In the genomic region with DNA sequence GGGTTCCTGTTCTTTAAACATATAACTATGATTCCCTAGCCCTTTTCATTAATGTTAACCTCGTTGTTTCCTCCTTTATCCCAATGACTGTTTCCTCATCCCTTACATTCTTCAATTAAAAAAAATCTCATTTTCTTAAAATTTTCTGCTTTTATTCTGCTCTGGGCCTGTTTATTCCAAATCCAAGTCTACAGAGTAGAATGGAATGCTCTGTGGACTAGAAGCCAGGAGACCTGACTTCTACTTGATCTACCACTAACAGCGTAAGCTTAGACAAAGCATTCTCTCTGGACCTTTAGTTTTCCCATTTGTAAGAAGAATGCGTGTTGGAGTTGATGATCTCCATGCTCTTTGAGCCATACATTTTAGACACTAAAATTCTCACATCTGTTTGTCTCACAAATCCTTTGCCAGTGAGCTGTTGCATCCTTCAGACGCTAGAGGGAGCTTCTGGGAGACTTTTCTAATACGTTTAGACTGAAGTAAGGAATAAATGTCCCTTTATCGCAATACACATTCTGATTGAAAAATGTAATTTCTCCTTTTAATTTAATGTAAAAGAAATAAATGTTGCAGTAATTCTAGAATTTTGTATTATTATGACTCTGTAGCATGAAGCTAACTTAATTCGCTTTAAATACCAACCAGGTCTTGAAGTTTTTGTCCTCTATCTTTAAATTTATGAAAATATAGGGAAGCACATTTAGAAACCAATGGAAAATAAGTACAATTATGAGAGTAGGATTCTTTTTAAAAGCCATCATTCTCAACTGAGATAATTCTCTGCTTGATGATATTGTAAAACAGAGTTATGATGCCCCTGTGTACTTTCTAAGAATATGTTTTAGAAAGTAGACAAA, we compare ENCODE assay signal across 9 cellular contexts. TPM values are rescaled to one million over a fixed set of nuclear protein-coding genes. Genes with fewer than 3 reads are reported as not detected.
DNase-seq lines count a peak whose midpoint lies in the region; ATAC-seq, FAIRE-seq and TF ChIP-seq lines count a peak whose summit lies in the region.
"Had no signal": no experiment of that assay in that cellular context is flagged by ENCODE, and none has a peak within 500 bp of the region (broad histone marks: within the 10 kb centered on the region; RNA-seq: fewer than 3 reads in every experiment).

No MANE protein-coding gene starts in this region.

- DNase-seq in Ammon's horn (ENCODE audit: low spot score) (peak; percentile 57), GM12892 (ENCODE audit: insufficient read length) (no peak), NCI-H1092 treated with DMSO at 0.1 percent for 48 hours (lab: John Stamatoyannopoulos, UW) (peak; percentile 8), SW480 (ENCODE audit: low spot score) (peak; percentile 59), fibroblast of gingiva (ENCODE audit: low read depth) (peak; percentile 55), osteoblast (ENCODE audit: insufficient read length, low spot score, missing footprints) (peak; percentile 75)

- peak; percentile 92 for FAIRE-seq in GM12892 (lab: Jason Lieb, UNC)

- H3K4me2 ChIP-seq in osteoblast (ENCODE audit: insufficient read depth, low read length), result peak overlapping the region; percentile 69

- peak overlapping the region; percentile 76 for H2AFZ ChIP-seq in osteoblast (ENCODE audit: low read length)

- no peak for TF ChIP-seq POLR2A in GM12892 (IDR thresholded peaks at IDR 0.05; ENCODE audit: low read depth, low read length)

- TF ChIP-seq CTCF in osteoblast (IDR thresholded peaks at IDR 0.05; ENCODE audit: extremely low read depth, low read depth, low read length), result peak; percentile 98

- H4K20me1 ChIP-seq in osteoblast (ENCODE audit: insufficient read depth, low read length), result no peaks in the 10 kb centered on the region

- H3K4me1 ChIP-seq in osteoblast (ENCODE audit: insufficient read depth, low read length), result no peaks in the 10 kb centered on the region

- no peaks in the 10 kb centered on the region for H3K36me3 ChIP-seq in osteoblast (ENCODE audit: insufficient read depth, low read length)

- H3K4me3 ChIP-seq in osteoblast (ENCODE audit: insufficient read depth, low read length), result no peak overlapping the region

- no peaks in the 10 kb centered on the region for H3K79me2 ChIP-seq in osteoblast (ENCODE audit: insufficient read depth, low read length)

- ATAC-seq in HG02763 (IDR thresholded peaks at IDR 0.05; ENCODE audit: unreplicated experiment) (peak; percentile 56), HG02870 (IDR thresholded peaks at IDR 0.05; ENCODE audit: unreplicated experiment) (no peak)
- ATAC-seq: T-cell had no signal

- H3K27me3 ChIP-seq in osteoblast (ENCODE audit: insufficient read depth, low read length), result no peaks in the 10 kb centered on the region

- no peaks in the 10 kb centered on the region for H3K9me3 ChIP-seq in osteoblast (ENCODE audit: low read depth, low read length)

- no peak overlapping the region for H3K27ac ChIP-seq in osteoblast (ENCODE audit: low read depth, low read length)

RNA-seq across cellular contexts. Expression of a gene that starts 21.7 kb away (rescaled TPM):
- not detected for polyA plus RNA-seq in GM12892 (2012; ENCODE audit: missing spikeins)
- total RNA-seq in osteoblast, result under 0.01 and 0.72 TPM in 2 replicates
- total RNA-seq: T-cell had no signal
